In genomic region chr17:4986403-4986802, GRCh38 we compare ENCODE assay signal across 1 cellular context.
TF ChIP-seq lines count a peak whose summit lies in the region.

No MANE protein-coding gene starts in this region.

TF ChIP-seq in H1, 55 proteins besides CTCF, POLR2A, EP300 and RAD21:
- TF ChIP-seq, protein P1, sequence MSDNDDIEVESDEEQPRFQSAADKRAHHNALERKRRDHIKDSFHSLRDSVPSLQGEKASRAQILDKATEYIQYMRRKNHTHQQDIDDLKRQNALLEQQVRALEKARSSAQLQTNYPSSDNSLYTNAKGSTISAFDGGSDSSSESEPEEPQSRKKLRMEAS (IDR thresholded peaks at IDR 0.05): no peak
- TF ChIP-seq JUND (IDR thresholded peaks at IDR 0.05; ENCODE audit: low read length) (no peak), JUN (IDR thresholded peaks at IDR 0.05; ENCODE audit: low read depth, low read length) (no peak), RFX5 (IDR thresholded peaks at IDR 0.05; ENCODE audit: borderline replicate concordance, low read depth, low read length) (no peak), CHD7 (IDR thresholded peaks at IDR 0.05; ENCODE audit: insufficient replicate concordance, low read length) (no peak), TEAD4 (IDR thresholded peaks at IDR 0.05; ENCODE audit: low read depth, low read length) (no peak), KDM1A (IDR thresholded peaks at IDR 0.05; ENCODE audit: borderline replicate concordance, low read length) (no peak), GABPA (IDR thresholded peaks at IDR 0.05; ENCODE audit: borderline replicate concordance, insufficient read depth, low read length) (no peak), HDAC2 (IDR thresholded peaks at IDR 0.05; ENCODE audit: borderline replicate concordance in 1 of 2, low read depth in 2 of 2, low read length in 2 of 2) (no peak), RBBP5 (IDR thresholded peaks at IDR 0.05; ENCODE audit: borderline replicate concordance, low read depth, low read length) (no peak), SIN3A (conservative IDR thresholded peaks at IDR 0.05 in 1 of 2, IDR thresholded peaks at IDR 0.05 in 1 of 2; ENCODE audit: low read depth in 1 of 2, low read length in 2 of 2) (no peak), YY1 (IDR thresholded peaks at IDR 0.05; ENCODE audit: low read depth, low read length) (no peak), CEBPB (IDR thresholded peaks at IDR 0.05; ENCODE audit: low read depth, low read length) (no peak), POLR2AphosphoS5 (IDR thresholded peaks at IDR 0.05; ENCODE audit: low read depth, low read length) (no peak), GTF2F1 (IDR thresholded peaks at IDR 0.05; ENCODE audit: borderline replicate concordance, low read depth, low read length) (no peak), NRF1 (IDR thresholded peaks at IDR 0.05; ENCODE audit: low read depth, low read length) (no peak), ATF3 (IDR thresholded peaks at IDR 0.05; ENCODE audit: insufficient read depth, low read depth, low read length) (no peak), MAFK (IDR thresholded peaks at IDR 0.05; ENCODE audit: low read depth, low read length) (no peak)
- TF ChIP-seq, protein P2, sequence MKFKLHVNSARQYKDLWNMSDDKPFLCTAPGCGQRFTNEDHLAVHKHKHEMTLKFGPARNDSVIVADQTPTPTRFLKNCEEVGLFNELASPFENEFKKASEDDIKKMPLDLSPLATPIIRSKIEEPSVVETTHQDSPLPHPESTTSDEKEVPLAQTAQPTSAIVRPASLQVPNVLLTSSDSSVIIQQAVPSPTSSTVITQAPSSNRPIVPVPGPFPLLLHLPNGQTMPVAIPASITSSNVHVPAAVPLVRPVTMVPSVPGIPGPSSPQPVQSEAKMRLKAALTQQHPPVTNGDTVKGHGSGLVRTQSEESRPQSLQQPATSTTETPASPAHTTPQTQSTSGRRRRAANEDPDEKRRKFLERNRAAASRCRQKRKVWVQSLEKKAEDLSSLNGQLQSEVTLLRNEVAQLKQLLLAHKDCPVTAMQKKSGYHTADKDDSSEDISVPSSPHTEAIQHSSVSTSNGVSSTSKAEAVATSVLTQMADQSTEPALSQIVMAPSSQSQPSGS (IDR thresholded peaks at IDR 0.05; ENCODE audit: low read length): no peak
